In the genomic region with DNA sequence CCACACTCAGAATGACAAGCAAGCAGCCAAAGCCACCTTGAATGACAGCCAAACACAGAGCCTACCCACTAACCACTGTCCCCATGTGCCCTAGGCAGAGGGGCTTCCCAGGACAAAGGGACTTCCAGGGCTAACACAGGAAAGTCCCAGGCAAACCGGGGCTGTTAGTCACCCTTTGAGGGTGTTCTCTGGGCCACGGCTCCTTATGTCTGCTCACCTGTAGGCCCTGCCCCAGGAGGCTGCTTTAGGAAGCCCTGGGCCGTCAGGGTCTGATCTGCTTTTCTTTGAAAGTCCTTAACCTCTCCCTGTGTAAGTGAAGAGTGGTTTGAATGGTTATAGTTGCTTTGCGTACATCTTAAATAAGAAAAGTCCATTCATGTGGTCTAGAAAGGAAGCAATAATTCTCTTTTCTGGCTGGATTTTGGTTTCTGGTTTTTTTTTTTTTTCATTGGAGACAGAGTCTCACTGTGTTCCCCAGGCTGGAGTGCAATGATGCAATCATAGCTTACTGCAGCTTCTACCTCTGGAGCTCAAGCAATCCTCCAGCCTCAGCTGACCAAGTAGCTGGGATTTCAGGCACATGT, we compare ENCODE assay signal across 8 cellular contexts.
DNase-seq lines count a peak whose midpoint lies in the region; ATAC-seq and TF ChIP-seq lines count a peak whose summit lies in the region.

No MANE protein-coding gene starts in this region.

- no CpG with 5 or more reads among the region's 4 CpGs for WGBS in neuronal stem cell (ENCODE audit: extremely low coverage in 2 of 2, insufficient read length in 2 of 2, insufficient replicate concordance in 1 of 2), 2 donors

- DNase-seq in SW480 (ENCODE audit: low spot score): peak; percentile 57
- no peak for DNase-seq in neuronal stem cell (ENCODE audit: low spot score)
- DNase-seq in SW 1271 (lab: John Stamatoyannopoulos, UW): no peak
- no peak for DNase-seq in CD4-positive, alpha-beta T cell
- DNase-seq in HUDEP-2 (lab: John Stamatoyannopoulos, UW; ENCODE audit: unreplicated experiment in 76 of 76): no peak
- DNase-seq in activated effector memory CD4-positive, alpha-beta T cell treated with anti-CD3 and anti-CD28 coated beads, Interleukin-2, amount 50 U/mL, for 16 hours: no peak

- no peak for TF ChIP-seq CTCF in CD4-positive, alpha-beta T cell (IDR thresholded peaks at IDR 0.05)

- H3K23ac ChIP-seq in neuronal stem cell (ENCODE audit: low read depth, low read length, poor library complexity): no peak overlapping the region

- no peak overlapping the region for H3K14ac ChIP-seq in neuronal stem cell (ENCODE audit: low read length)

- H3K79me1 ChIP-seq in neuronal stem cell (ENCODE audit: low read depth, low read length): no peaks in the 10 kb centered on the region

- H3K4me1 Mint-ChIP-seq in CD4-positive, alpha-beta T cell (ENCODE audit: low read depth): no peaks in the 10 kb centered on the region

- H3K4me2 ChIP-seq in neuronal stem cell (ENCODE audit: insufficient read depth, low read length, poor library complexity, severe bottlenecking): no peak overlapping the region

- H3K4me1 ChIP-seq in neuronal stem cell (ENCODE audit: control insufficient read depth in 2 of 2, insufficient read depth in 1 of 2, low read depth in 1 of 2, low read length in 2 of 2): peaks cover 4 to 10% of the 10 kb centered on the region in 2 donors

- H3K9me3 Mint-ChIP-seq in CD4-positive, alpha-beta T cell: no peaks in the 10 kb centered on the region

- H3K27ac ChIP-seq in neuronal stem cell (replicated peaks; ENCODE audit: low read length): no peak overlapping the region
- no peak overlapping the region for H3K27ac ChIP-seq in CD4-positive, alpha-beta T cell (ENCODE audit: low read depth, low read length)

- H3K27me3 Mint-ChIP-seq in CD4-positive, alpha-beta T cell: peaks cover 8% of the 10 kb centered on the region

- H2AK5ac ChIP-seq in neuronal stem cell (ENCODE audit: low read depth, low read length): no peak overlapping the region

- H4K8ac ChIP-seq in neuronal stem cell (ENCODE audit: low read depth, low read length): no peak overlapping the region

- no peaks in the 10 kb centered on the region for H3K9me3 ChIP-seq in neuronal stem cell (replicated peaks in 1 of 2; ENCODE audit: control insufficient read depth in 2 of 2, insufficient read depth in 1 of 2, low read depth in 1 of 2, low read length in 2 of 2)
- H3K9me3 ChIP-seq in CD4-positive, alpha-beta T cell (ENCODE audit: control insufficient read depth, low read length): no peaks in the 10 kb centered on the region

- no peak overlapping the region for H3K4me3 ChIP-seq in neuronal stem cell (ENCODE audit: low read length in 2 of 2)

- H3K27ac Mint-ChIP-seq in CD4-positive, alpha-beta T cell: no peak overlapping the region

- H3K27me3 ChIP-seq in neuronal stem cell (ENCODE audit: control insufficient read depth in 3 of 3, insufficient read depth in 3 of 3, low read depth in 1 of 3, low read length in 3 of 3): no peaks in the 10 kb centered on the region
- H3K27me3 ChIP-seq in CD4-positive, alpha-beta T cell (ENCODE audit: control insufficient read depth, insufficient read depth, low read length): no peaks in the 10 kb centered on the region

- no peaks in the 10 kb centered on the region for H3K36me3 ChIP-seq in neuronal stem cell (replicated peaks in 1 of 2; ENCODE audit: control insufficient read depth in 2 of 2, insufficient read depth in 2 of 2, low read length in 2 of 2)

- H2AFZ ChIP-seq in neuronal stem cell (ENCODE audit: low read length): no peak overlapping the region

- H2BK12ac ChIP-seq in neuronal stem cell (ENCODE audit: low read length): no peak overlapping the region

- CTCF ChIA-PET in CD4-positive, alpha-beta T cell (lab: Charles Lee): no interaction called here

- H3K4me3 Mint-ChIP-seq in CD4-positive, alpha-beta T cell: no peak overlapping the region

- H2BK5ac ChIP-seq in neuronal stem cell (ENCODE audit: low read length): no peak overlapping the region

- intact Hi-C loops in CD4-positive, alpha-beta T cell (cut with DNase I, micrococcal nuclease): no loop called here

- no peaks in the 10 kb centered on the region for H3K36me3 Mint-ChIP-seq in CD4-positive, alpha-beta T cell (ENCODE audit: low read depth)

- H4K91ac ChIP-seq in neuronal stem cell (ENCODE audit: low read depth, low read length, poor library complexity): peak overlapping the region; percentile 38

- POLR2A ChIA-PET in CD4-positive, alpha-beta T cell (lab: Charles Lee): no interaction called here

- H3K18ac ChIP-seq in neuronal stem cell (ENCODE audit: low read length): peak overlapping the region; percentile 67

- H3K9ac ChIP-seq in neuronal stem cell (ENCODE audit: low read depth, low read length, poor library complexity): no peak overlapping the region

- ATAC-seq in GM19023 (IDR thresholded peaks at IDR 0.05; ENCODE audit: unreplicated experiment) (peak; percentile 81), HG02588 (IDR thresholded peaks at IDR 0.05; ENCODE audit: unreplicated experiment) (peak; percentile 83)
- ATAC-seq in CD4-positive, alpha-beta T cell (ENCODE audit: poor library complexity): no peak

- no peak overlapping the region for H3K4ac ChIP-seq in neuronal stem cell (ENCODE audit: low read length)

- no peak overlapping the region for H2BK120ac ChIP-seq in neuronal stem cell (ENCODE audit: low read depth, low read length)

- H2BK15ac ChIP-seq in neuronal stem cell (ENCODE audit: low read length): no peak overlapping the region
